In genomic region chr12:125222876-125223275, GRCh38 we compare ENCODE assay signal across 16 cellular contexts. TPM values are rescaled to one million over a fixed set of nuclear protein-coding genes. Genes with fewer than 3 reads are reported as not detected.
"Had no signal": no experiment of that assay in that cellular context is flagged by ENCODE, and none has a peak within 500 bp of the region (broad histone marks: within the 10 kb centered on the region; RNA-seq: fewer than 3 reads in every experiment).

No MANE protein-coding gene starts in this region.

- H3K4me1 Mint-ChIP-seq: central memory CD8-positive, alpha-beta T cell; mesothelial cell of epicardium had no signal

- H3K4me3 ChIP-seq: neural progenitor cell, ovary, transverse colon had no signal

- H3K27ac ChIP-seq: neural progenitor cell, ovary, transverse colon had no signal

- H3K27ac Mint-ChIP-seq: activated CD4-positive, alpha-beta memory T cell treated with anti-CD3 and anti-CD28 coated beads for 36 hours; activated naive CD8-positive, alpha-beta T cell; brain; mesothelial cell of epicardium; neural progenitor cell had no signal

- H3K9ac ChIP-seq: neural progenitor cell had no signal

- H3K9me3 Mint-ChIP-seq: activated CD4-positive, alpha-beta memory T cell treated with anti-CD3 and anti-CD28 coated beads for 36 hours; activated T-cell treated with anti-CD3 and anti-CD28 coated beads, Interleukin-2, amount 50 U/mL, for 4 hours; central memory CD8-positive, alpha-beta T cell had no signal

- FAIRE-seq: small intestine had no signal

- DNase-seq: activated CD4-positive, alpha-beta memory T cell treated with anti-CD3 and anti-CD28 coated beads for 36 hours; activated gamma-delta T cell; activated T-cell treated with anti-CD3 and anti-CD28 coated beads, Interleukin-2, amount 50 U/mL, for 4 hours; amygdala; dermis blood vessel endothelial cell; hypothalamus; ovary; small intestine; T-helper 2 cell; transverse colon had no signal

- H3K4me2 ChIP-seq: neural progenitor cell had no signal

- H3K4me1 ChIP-seq: transverse colon had no signal

- H3K36me3 ChIP-seq: neural progenitor cell, ovary, transverse colon had no signal

- H3K9me3 ChIP-seq: ovary, transverse colon had no signal

- H3K36me3 Mint-ChIP-seq: activated CD4-positive, alpha-beta memory T cell treated with anti-CD3 and anti-CD28 coated beads for 36 hours; activated naive CD8-positive, alpha-beta T cell; mesothelial cell of epicardium; neural progenitor cell had no signal

- H3K4me3 Mint-ChIP-seq: activated CD4-positive, alpha-beta memory T cell treated with anti-CD3 and anti-CD28 coated beads for 36 hours; activated naive CD8-positive, alpha-beta T cell; activated T-cell treated with anti-CD3 and anti-CD28 coated beads, Interleukin-2, amount 50 U/mL, for 4 hours; brain; central memory CD8-positive, alpha-beta T cell; mesothelial cell of epicardium; neural progenitor cell had no signal

- H3K27me3 ChIP-seq: neural progenitor cell, ovary had no signal

- ATAC-seq: activated T-cell treated with anti-CD3 and anti-CD28 coated beads, Interleukin-2, amount 50 U/mL, for 4 hours had no signal

RNA-seq across cellular contexts. Expression of gene TMEM132B, which starts 36.7 kb away (rescaled TPM):
- total RNA-seq: activated CD4-positive, alpha-beta memory T cell treated with anti-CD3 and anti-CD28 coated beads for 36 hours; epithelial cell of proximal tubule had no signal
